Comparison of ENCODE assay signal across 21 cellular contexts in genomic region chr2:107027205-107027604, GRCh38.
DNase-seq lines count a peak whose midpoint lies in the region; ATAC-seq and TF ChIP-seq lines count a peak whose summit lies in the region.
"Had no signal": no experiment of that assay in that cellular context is flagged by ENCODE, and none has a peak within 500 bp of the region (broad histone marks: within the 10 kb centered on the region; RNA-seq: fewer than 3 reads in every experiment).

No MANE protein-coding gene starts in this region.

- H3F3A ChIP-seq in PC-3 (ENCODE audit: low read length, unreplicated experiment) (peaks cover 4% of the 10 kb centered on the region), smooth muscle cell (ENCODE audit: low read depth) (peaks cover 13% of the 10 kb centered on the region)

- POLR2A ChIA-PET in PC-3 (lab: Charles Lee; ENCODE audit: unreplicated experiment), result interaction anchor here (0.6 kb wide), 1 partner anchor 25 kb away, joined by 3 read pairs; no protein-coding TSS in a partner anchor

- 46% methylated on average over 1 of the region's 1 CpG for WGBS in smooth muscle cell (ENCODE audit: low lambda C conversion rate)

- H3K9ac ChIP-seq in PC-3 (ENCODE audit: low read length) (peak overlapping the region; percentile 97), smooth muscle cell (ENCODE audit: low read depth) (no peak overlapping the region)
- H3K9ac ChIP-seq: GM23248 had no signal

- H3K4me3 ChIP-seq in AG10803 (ENCODE audit: low read length), result no peak overlapping the region
- no peak overlapping the region for H3K4me3 ChIP-seq in PC-3 (ENCODE audit: low read length)
- no peak overlapping the region for H3K4me3 ChIP-seq in fibroblast of mammary gland (ENCODE audit: control insufficient read depth, low read depth, low read length)
- no peak overlapping the region for H3K4me3 ChIP-seq in smooth muscle cell
- H3K4me3 ChIP-seq: GM23248, HAP-1, K562 had no signal

- H3K27ac ChIP-seq in PC-3 (ENCODE audit: low read length) (peak overlapping the region; percentile 100), smooth muscle cell (ENCODE audit: low read depth) (peak overlapping the region; percentile 88)
- H3K27ac ChIP-seq: GM23248, HL-60 had no signal

- no peaks in the 10 kb centered on the region for H3K36me3 ChIP-seq in PC-3 (ENCODE audit: low read depth, low read length)
- H3K36me3 ChIP-seq in smooth muscle cell (ENCODE audit: low read depth), result no peaks in the 10 kb centered on the region
- H3K36me3 ChIP-seq: BE2C, HAP-1 had no signal

- intact Hi-C loops in PC-3 (cut with micrococcal nuclease), result loop anchor here (5.0 to 10.0 kb wide), 2 partner anchors 35 to 52 kb away; no protein-coding TSS in a partner anchor

- ATAC-seq in PC-3, result peak; percentile 7; the same call in 1 of the 2 replicates
- ATAC-seq in HG02763 (IDR thresholded peaks at IDR 0.05; ENCODE audit: unreplicated experiment), result no peak
- ATAC-seq in SK-N-SH treated with all-trans-retinoic acid at 6 μM for 48 hours, result no peak
- ATAC-seq: K562 had no signal

- TF ChIP-seq CTCF in AG10803 (conservative IDR thresholded peaks at IDR 0.05; ENCODE audit: low read length) (no peak), PC-3 (conservative IDR thresholded peaks at IDR 0.05; ENCODE audit: low read depth, low read length) (no peak), fibroblast of mammary gland (conservative IDR thresholded peaks at IDR 0.05; ENCODE audit: control insufficient read depth, insufficient read depth, low read depth, low read length) (no peak), smooth muscle cell (IDR thresholded peaks at IDR 0.05; ENCODE audit: borderline replicate concordance, insufficient read depth, poor library complexity, severe bottlenecking) (no peak)

- BruUV-seq in PC-3 (replicated peaks; lab: Mats Ljungman, UMichigan), result no TSS peak

- H3K27me3 ChIP-seq in PC-3 (ENCODE audit: low read length) (no peaks in the 10 kb centered on the region), smooth muscle cell (ENCODE audit: low read depth) (no peaks in the 10 kb centered on the region)
- H3K27me3 ChIP-seq: BE2C had no signal

- H3K9me2 ChIP-seq in PC-3 (replicated peaks; ENCODE audit: low read length), result no peaks in the 10 kb centered on the region

- H3K4me2 ChIP-seq in PC-3 (ENCODE audit: low read length) (peak overlapping the region; percentile 77), smooth muscle cell (peak overlapping the region; percentile 10)

- H2AFZ ChIP-seq in PC-3 (ENCODE audit: low read length) (no peak overlapping the region), smooth muscle cell (ENCODE audit: low read depth) (no peak overlapping the region)
- H2AFZ ChIP-seq: GM23248 had no signal

- peaks cover 39% of the 10 kb centered on the region for H3K4me1 ChIP-seq in PC-3 (ENCODE audit: insufficient read depth, low read length)
- H3K4me1 ChIP-seq in smooth muscle cell (ENCODE audit: low read depth), result no peaks in the 10 kb centered on the region
- H3K4me1 ChIP-seq: BE2C, HAP-1 had no signal

- H3K79me2 ChIP-seq in PC-3 (ENCODE audit: low read length) (no peaks in the 10 kb centered on the region), smooth muscle cell (ENCODE audit: low read depth) (no peaks in the 10 kb centered on the region)

- H3K9me3 ChIP-seq in PC-3 (ENCODE audit: low read length), result no peaks in the 10 kb centered on the region
- no peaks in the 10 kb centered on the region for H3K9me3 ChIP-seq in smooth muscle cell (replicated peaks; ENCODE audit: low read depth)
- H3K9me3 ChIP-seq: BE2C had no signal

- CTCF ChIA-PET in PC-3 (lab: Charles Lee), result no interaction called here

- DNase-seq in AG10803 (ENCODE audit: low read depth) (peak; percentile 15), PC-3 (peak; percentile 78), fibroblast of mammary gland (ENCODE audit: low read depth) (peak; percentile 17), smooth muscle cell (lab: John Stamatoyannopoulos, UW; ENCODE audit: unreplicated experiment) (no peak), DMS114 treated with DMSO at 0.1 percent for 48 hours (lab: John Stamatoyannopoulos, UW; ENCODE audit: unreplicated experiment) (no peak)
- DNase-seq: 8988T; BE2C; C1 segment of cervical spinal cord; CD4-positive, CD25-positive, alpha-beta regulatory T cell; CD8-positive, alpha-beta memory T cell; COR-L47; DMS153; DMS79 treated with DMSO at 0.1 percent for 48 hours; EL; GM23248; IMR-90 had no signal

- H4K20me1 ChIP-seq in PC-3 (ENCODE audit: low read length), result no peaks in the 10 kb centered on the region
- no peaks in the 10 kb centered on the region for H4K20me1 ChIP-seq in smooth muscle cell (ENCODE audit: low read depth)

TF ChIP-seq in SK-N-SH treated with all-trans-retinoic acid at 6 μM for 48 hours, 23 proteins besides CTCF, POLR2A, EP300 and RAD21 (continues in another document):
- TF ChIP-seq ARNTL (CRISPR knock-in tag; IDR thresholded peaks at IDR 0.05; ENCODE audit: borderline replicate concordance, low read depth), result no peak
- TF ChIP-seq PPARA (CRISPR knock-in tag; IDR thresholded peaks at IDR 0.05; ENCODE audit: borderline replicate concordance), result no peak
- no peak for TF ChIP-seq PATZ1 (CRISPR knock-in tag; IDR thresholded peaks at IDR 0.05; ENCODE audit: borderline replicate concordance)
- TF ChIP-seq GLIS3 (CRISPR knock-in tag; IDR thresholded peaks at IDR 0.05), result no peak
- TF ChIP-seq RARB (CRISPR knock-in tag; IDR thresholded peaks at IDR 0.05), result no peak
- no peak for TF ChIP-seq ZNF70 (CRISPR knock-in tag; IDR thresholded peaks at IDR 0.05)
- TF ChIP-seq CSDC2 (CRISPR knock-in tag; IDR thresholded peaks at IDR 0.05), result no peak
- no peak for TF ChIP-seq CSRNP3 (CRISPR knock-in tag; IDR thresholded peaks at IDR 0.05)
- no peak for TF ChIP-seq TSHZ2 (CRISPR knock-in tag; IDR thresholded peaks at IDR 0.05)
- no peak for TF ChIP-seq ZNF8 (CRISPR knock-in tag; IDR thresholded peaks at IDR 0.05)
- TF ChIP-seq ZC3H10 (CRISPR knock-in tag; IDR thresholded peaks at IDR 0.05), result no peak
- no peak for TF ChIP-seq ZFP30 (CRISPR knock-in tag; IDR thresholded peaks at IDR 0.05)
- no peak for TF ChIP-seq ISL1 (CRISPR knock-in tag; IDR thresholded peaks at IDR 0.05)
- TF ChIP-seq ESRRG (CRISPR knock-in tag; IDR thresholded peaks at IDR 0.05), result no peak
- no peak for TF ChIP-seq ZNF565 (CRISPR knock-in tag; conservative IDR thresholded peaks at IDR 0.05; ENCODE audit: low read depth)

Comparison
In these comparisons a context has a peak if more than half of its experiments do, and no peak if none do; other contexts are left out.
1. DNase-seq: peak in AG10803 (single experiment), PC-3 (single experiment) and fibroblast of mammary gland (single experiment); none in smooth muscle cell (single experiment) and DMS114 treated with DMSO at 0.1 percent for 48 hours (single experiment).